Comparison of ENCODE assay signal across 10 cellular contexts in the genomic region with DNA sequence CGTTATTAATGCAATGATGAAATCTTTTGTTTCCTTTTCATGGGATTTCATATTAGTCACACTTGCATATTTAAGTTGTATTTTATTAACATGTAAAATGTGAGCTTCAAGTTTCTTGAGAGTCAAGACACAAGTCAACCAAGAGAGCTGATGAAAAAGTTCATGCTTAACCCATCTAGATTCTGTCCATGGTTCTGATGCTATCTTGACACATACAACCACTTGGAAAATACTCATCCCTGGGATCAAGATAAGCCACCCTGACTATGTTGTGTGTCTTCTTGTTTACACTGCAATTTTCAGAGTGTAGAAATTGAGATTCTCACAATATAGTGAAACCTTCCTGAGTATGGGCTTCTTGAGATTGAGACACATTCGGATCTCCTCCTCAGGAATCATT. TPM values are rescaled to one million over a fixed set of nuclear protein-coding genes. Genes with fewer than 3 reads are reported as not detected.
"Had no signal": no experiment of that assay in that cellular context is flagged by ENCODE, and none has a peak within 500 bp of the region (broad histone marks: within the 10 kb centered on the region; RNA-seq: fewer than 3 reads in every experiment).

No MANE protein-coding gene starts in this region.

- H3K9ac ChIP-seq: KMS-11 had no signal

- H3K27ac ChIP-seq: KMS-11 had no signal

- H3K4me2 ChIP-seq: KMS-11 had no signal

- DNase-seq: H7, IMR-90, Karpas-422, KBM-7 had no signal

- H3K4me1 ChIP-seq: HAP-1 had no signal

- H3K9me3 ChIP-seq: HAP-1 had no signal

- H3K4me3 ChIP-seq: HAP-1 had no signal

- H3K36me3 ChIP-seq: HAP-1 had no signal

- FAIRE-seq: H1, HTR-8/SVneo had no signal

RNA-seq across cellular contexts. Expression of gene OR10A4, which starts 0.7 kb away (rescaled TPM):
- total RNA-seq: H1, H7, HT-29, IMR-90, LHCN-M2 had no signal
- polyA plus RNA-seq: H1, IMR-90 had no signal

RNA-seq across cellular contexts. Expression of gene OR10A2, which starts 12.9 kb away (rescaled TPM):
- total RNA-seq: H1, H7, HT-29, IMR-90, LHCN-M2 had no signal
- polyA plus RNA-seq: H1, IMR-90 had no signal

RNA-seq across cellular contexts. Expression of gene OR2D2, which starts 16.5 kb away (rescaled TPM):
- total RNA-seq: H1, HT-29, LHCN-M2 had no signal

RNA-seq across cellular contexts. Expression of gene OR10A5, which starts 30.3 kb away (rescaled TPM):
- total RNA-seq: H1, H7, HT-29, IMR-90, LHCN-M2 had no signal
- polyA plus RNA-seq: H1, IMR-90 had no signal

RNA-seq across cellular contexts. Expression of gene OR2D3, which starts 45.0 kb away (rescaled TPM):
- total RNA-seq: H1, H7, HT-29, IMR-90, LHCN-M2 had no signal
- polyA plus RNA-seq: H1, IMR-90 had no signal
